Comparison of ENCODE assay signal across 8 cellular contexts in genomic region chr7:73266719-73267368, GRCh38. TPM values are rescaled to one million over a fixed set of nuclear protein-coding genes. Genes with fewer than 3 reads are reported as not detected.
DNase-seq lines count a peak whose midpoint lies in the region; ATAC-seq and TF ChIP-seq lines count a peak whose summit lies in the region.
"Not testable (repeated sequence)": the region's sequence is repeated elsewhere in the genome, so short reads cannot be mapped to it uniquely, and the experiment has no call there.

No MANE protein-coding gene starts in this region.

- not testable (repeated sequence) for H3K4me3 Mint-ChIP-seq in T-cell

- H3K9me3 ChIP-seq in upper lobe of left lung = not testable (repeated sequence)

- H3K4me3 ChIP-seq in upper lobe of left lung = not testable (repeated sequence)

- intact Hi-C loops in Right ventricle myocardium inferior (cut with DNase I) = not testable (repeated sequence)

- H3K27me3 ChIP-seq in upper lobe of left lung = not testable (repeated sequence)

- CTCF ChIA-PET in T-cell (lab: Charles Lee) = not testable (repeated sequence)

- POLR2A ChIA-PET in T-cell (lab: Charles Lee) = not testable (repeated sequence)

- not testable (repeated sequence) for TF ChIP-seq EP300 in upper lobe of left lung (IDR thresholded peaks at IDR 0.05)

- H3K36me3 ChIP-seq in upper lobe of left lung = not testable (repeated sequence)

- H3K27me3 Mint-ChIP-seq in T-cell = not testable (repeated sequence)

- H3K4me1 Mint-ChIP-seq in T-cell = not testable (repeated sequence)

- not testable (repeated sequence) for H3K4me1 ChIP-seq in upper lobe of left lung

- not testable (repeated sequence) for H3K27ac Mint-ChIP-seq in T-cell

- DNase-seq in T-cell; Right ventricle myocardium inferior (ENCODE audit: missing footprints); upper lobe of left lung: not testable (repeated sequence)

- H3K27ac ChIP-seq in upper lobe of left lung = not testable (repeated sequence)

- not testable (repeated sequence) for TF ChIP-seq POLR2A in upper lobe of left lung (IDR thresholded peaks at IDR 0.05)

- WGBS in upper lobe of left lung, 2 donors = no CpG with 5 or more reads among the region's 22 CpGs

- ATAC-seq in GM18858 (IDR thresholded peaks at IDR 0.05; ENCODE audit: unreplicated experiment) (peak; percentile 73), GM19455 (IDR thresholded peaks at IDR 0.05; ENCODE audit: unreplicated experiment) (peak; percentile 73), GM21825 (IDR thresholded peaks at IDR 0.05; ENCODE audit: unreplicated experiment) (peak; percentile 76), HG02970 (IDR thresholded peaks at IDR 0.05; ENCODE audit: low FRiP score, unreplicated experiment) (peak; percentile 50), HG03354 (IDR thresholded peaks at IDR 0.05; ENCODE audit: poor library complexity, severe bottlenecking, unreplicated experiment) (peak; percentile 74), T-cell (replicated peaks in 1 of 4) (peak in 3 of 4 experiments; percentile 30 to 56 (median 37)), Right ventricle myocardium inferior (peak; percentile 90), upper lobe of left lung (ENCODE audit: low FRiP score in 2 of 2) (peak; percentile 78 to 92)

- not testable (repeated sequence) for H3K9me3 Mint-ChIP-seq in T-cell

- TF ChIP-seq CTCF in upper lobe of left lung (IDR thresholded peaks at IDR 0.05) = not testable (repeated sequence)

- not testable (repeated sequence) for H3K36me3 Mint-ChIP-seq in T-cell

RNA-seq across cellular contexts. Expression of gene NSUN5, which starts 41.8 kb away (rescaled TPM):
- total RNA-seq in T-cell (10 to 100 TPM; 33.1 to 68.3 (median 63.8) TPM), Right ventricle myocardium inferior (16.6 TPM), upper lobe of left lung (10 to 100 TPM; 19.4 to 34.5 (median 30.9) TPM)

Comparison
In these comparisons a context has a peak if more than half of its experiments do, and no peak if none do; other contexts are left out.
1. ATAC-seq: peak in every context shown above with its lines; median percentile 90 in Right ventricle myocardium inferior; 85 in upper lobe of left lung; 76 in GM21825; 74 in HG03354; 73 in GM18858; 73 in GM19455; 50 in HG02970; 37 in T-cell.